Comparison of ENCODE assay signal across 1 cellular context in genomic region chrX:48890934-48891401, GRCh38.
TF ChIP-seq lines count a peak whose summit lies in the region.

No MANE protein-coding gene starts in this region.

TF ChIP-seq in GM12878, 131 proteins besides CTCF, POLR2A, EP300 and RAD21:
- TF ChIP-seq DPF2 (IDR thresholded peaks at IDR 0.05) (no peak), YBX1 (IDR thresholded peaks at IDR 0.05) (no peak), NBN (IDR thresholded peaks at IDR 0.05) (no peak), ZNF24 (IDR thresholded peaks at IDR 0.05) (no peak), REST (IDR thresholded peaks at IDR 0.05; ENCODE audit: low read depth, low read length) (no peak)
